Comparison of ENCODE assay signal across 15 cellular contexts in the genomic region with DNA sequence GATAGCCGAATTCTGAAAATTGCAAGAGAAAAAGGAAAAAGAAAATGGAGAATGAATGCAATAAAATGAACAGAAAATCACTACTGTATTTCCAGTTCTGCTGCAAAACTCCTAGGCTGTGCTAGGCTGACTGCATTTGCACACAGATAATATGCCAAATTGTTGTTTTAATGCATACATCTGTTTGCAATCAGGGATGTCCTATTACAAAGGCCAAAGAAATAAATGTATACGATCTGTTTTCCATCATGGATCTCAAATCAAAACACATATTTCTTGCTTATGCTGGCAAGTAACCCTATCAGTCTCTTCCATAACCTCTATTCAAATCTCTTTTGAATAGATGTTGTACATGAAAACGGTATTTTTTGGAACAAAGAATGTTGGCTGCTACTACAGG. TPM values are rescaled to one million over a fixed set of nuclear protein-coding genes. Genes with fewer than 3 reads are reported as not detected.
DNase-seq lines count a peak whose midpoint lies in the region; ATAC-seq and TF ChIP-seq lines count a peak whose summit lies in the region.
"Had no signal": no experiment of that assay in that cellular context is flagged by ENCODE, and none has a peak within 500 bp of the region (broad histone marks: within the 10 kb centered on the region; RNA-seq: fewer than 3 reads in every experiment).

No MANE protein-coding gene starts in this region.

- H3K4me3 Mint-ChIP-seq in central memory CD8-positive, alpha-beta T cell = no peak overlapping the region
- H3K4me3 Mint-ChIP-seq: B cell; CD4-positive, alpha-beta memory T cell had no signal

- ATAC-seq in central memory CD8-positive, alpha-beta T cell (replicated peaks; ENCODE audit: extremely low read depth, poor library complexity, severe bottlenecking) = no peak
- no peak for ATAC-seq in esophagus mucosa

- no peaks in the 10 kb centered on the region for H3K9me3 Mint-ChIP-seq in central memory CD8-positive, alpha-beta T cell
- H3K9me3 Mint-ChIP-seq: CD4-positive, alpha-beta memory T cell had no signal

- peak; percentile 5 for DNase-seq in AG10803 (ENCODE audit: low read depth)
- peak; percentile 42 for DNase-seq in NCI-H1694 (lab: John Stamatoyannopoulos, UW)
- no peak for DNase-seq in central memory CD8-positive, alpha-beta T cell (ENCODE audit: low spot score in 2 of 2)
- peak; percentile 3 for DNase-seq in fibroblast of villous mesenchyme (ENCODE audit: low read depth)
- DNase-seq in NCI-H1105 treated with DMSO at 0.1 percent for 48 hours (lab: John Stamatoyannopoulos, UW) = no peak
- no peak for DNase-seq in dedifferentiated amniotic fluid mesenchymal stem cell (ENCODE audit: extremely low spot score)
- DNase-seq in SHP77 treated with DMSO at 0.1 percent for 48 hours (lab: John Stamatoyannopoulos, UW) = no peak
- DNase-seq: CD4-positive, alpha-beta memory T cell; KBM-7; NCI-H1048; NCI-H187; NCI-H446; NCI-H774 had no signal

- H3K4me1 Mint-ChIP-seq in central memory CD8-positive, alpha-beta T cell = peaks cover 25% of the 10 kb centered on the region

- H3K27ac Mint-ChIP-seq in central memory CD8-positive, alpha-beta T cell (ENCODE audit: low read depth) = peak overlapping the region; percentile 65
- H3K27ac Mint-ChIP-seq: B cell had no signal

- H3K27me3 Mint-ChIP-seq in central memory CD8-positive, alpha-beta T cell = no peaks in the 10 kb centered on the region
- H3K27me3 Mint-ChIP-seq: B cell; CD4-positive, alpha-beta memory T cell had no signal

- H3K4me3 ChIP-seq in AG10803 (ENCODE audit: low read length) = no peak overlapping the region
- no peak overlapping the region for H3K4me3 ChIP-seq in fibroblast of villous mesenchyme (ENCODE audit: low read depth, low read length)

- peaks cover 63% of the 10 kb centered on the region for H3K36me3 Mint-ChIP-seq in central memory CD8-positive, alpha-beta T cell (ENCODE audit: insufficient read depth)

- TF ChIP-seq CTCF in AG10803 (conservative IDR thresholded peaks at IDR 0.05; ENCODE audit: low read length) (no peak), fibroblast of villous mesenchyme (IDR thresholded peaks at IDR 0.05; ENCODE audit: insufficient read depth, low read depth, low read length) (no peak)

RNA-seq across cellular contexts. Expression of gene DUSP14, which starts 56.6 kb away (rescaled TPM):
- total RNA-seq in fibroblast of villous mesenchyme (65.7 and 91.5 TPM in 2 replicates), esophagus mucosa (14.2 TPM)

Comparison
In these comparisons a context has a peak if more than half of its experiments do, and no peak if none do; other contexts are left out.
1. DNase-seq: peak in AG10803 (single experiment), NCI-H1694 (single experiment) and fibroblast of villous mesenchyme (single experiment); none in central memory CD8-positive, alpha-beta T cell (0 of 2), NCI-H1105 treated with DMSO at 0.1 percent for 48 hours (single experiment), dedifferentiated amniotic fluid mesenchymal stem cell (single experiment) and SHP77 treated with DMSO at 0.1 percent for 48 hours (single experiment).